8 cellular contexts compared by ENCODE assay signal in genomic region chr14:81632162-81632561, GRCh38.
"Had no signal": no experiment of that assay in that cellular context is flagged by ENCODE, and none has a peak within 500 bp of the region (broad histone marks: within the 10 kb centered on the region; RNA-seq: fewer than 3 reads in every experiment).

No MANE protein-coding gene starts in this region.

- FAIRE-seq: H1, H54, HTR-8/SVneo had no signal

- DNase-seq: H9, HCEC 1CT, KBM-7 had no signal

- ATAC-seq: GM23338 had no signal

- H3K4me3 ChIP-seq: GM23338 had no signal

- H3K4me2 ChIP-seq: GM23338, KMS-11 had no signal

- H3K9ac ChIP-seq: KMS-11 had no signal

- H3K27ac ChIP-seq: KMS-11 had no signal

- H2AFZ ChIP-seq: GM23338 had no signal
